Comparison of ENCODE assay signal across 1 cellular context in genomic region chr1:155745284-155746228, GRCh38.
A peak's percentile ranks its signal among the peaks of the same experiment; 100 is the strongest.
TF ChIP-seq lines count a peak whose summit lies in the region.

No MANE protein-coding gene starts in this region.

TF ChIP-seq in H1, 55 proteins besides CTCF, POLR2A, EP300 and RAD21 (continued from another document):
- TF ChIP-seq PHF8 (conservative IDR thresholded peaks at IDR 0.05; ENCODE audit: low read depth, low read length) (peak; percentile 66), BACH1 (IDR thresholded peaks at IDR 0.05; ENCODE audit: low read length) (peak; percentile 67), SP1 (IDR thresholded peaks at IDR 0.05; ENCODE audit: low read depth, low read length) (0 out of 2 replicates have a peak, but pooled peaks have one; percentile 58), SIN3A (conservative IDR thresholded peaks at IDR 0.05 in 1 of 2, IDR thresholded peaks at IDR 0.05 in 1 of 2; ENCODE audit: low read depth in 1 of 2, low read length in 2 of 2) (0 out of 4 replicates have a peak, but pooled peaks of 1 of the 2 experiments have one; percentile 30), TBP (IDR thresholded peaks at IDR 0.05; ENCODE audit: low read depth, low read length) (peak; percentile 45; the same call in 1 of the 2 replicates), HDAC2 (IDR thresholded peaks at IDR 0.05; ENCODE audit: borderline replicate concordance in 1 of 2, low read depth in 2 of 2, low read length in 2 of 2) (peak in 1 of 2 experiments; percentile 70; a peak in 2 of 4 replicates), TAF1 (IDR thresholded peaks at IDR 0.05; ENCODE audit: low read depth, low read length) (peak; percentile 61), CHD2 (IDR thresholded peaks at IDR 0.05; ENCODE audit: low read length) (peak; percentile 79)
